In genomic region chr13:30009411-30009810, GRCh38 we compare ENCODE assay signal across 24 cellular contexts.
A peak's percentile ranks its signal among the peaks of the same experiment; 100 is the strongest.
DNase-seq lines count a peak whose midpoint lies in the region; FAIRE-seq and TF ChIP-seq lines count a peak whose summit lies in the region.
"Had no signal": no experiment of that assay in that cellular context is flagged by ENCODE, and none has a peak within 500 bp of the region (broad histone marks: within the 10 kb centered on the region; RNA-seq: fewer than 3 reads in every experiment).

No MANE protein-coding gene starts in this region.

- no peak overlapping the region for H3K4me2 ChIP-seq in mammary epithelial cell (ENCODE audit: insufficient read depth, low read depth, low read length)
- H3K4me2 ChIP-seq in keratinocyte (ENCODE audit: control insufficient read depth, extremely low read depth, insufficient read depth, low read depth, low read length) = no peak overlapping the region
- H3K4me2 ChIP-seq: A549; BLaER1 treated with 17β-estradiol and CSF1 and Interleukin-3, amounts not matched to agents 10 nM and 100 nM had no signal

- no peaks in the 10 kb centered on the region for H3K36me3 Mint-ChIP-seq in MCF 10A (ENCODE audit: insufficient read depth, unreplicated experiment)
- no peaks in the 10 kb centered on the region for H3K36me3 Mint-ChIP-seq in osteocyte (ENCODE audit: unreplicated experiment)
- H3K36me3 Mint-ChIP-seq: CD8-positive, alpha-beta T cell had no signal

- H3K79me2 ChIP-seq in mammary epithelial cell (ENCODE audit: insufficient read depth, low read length) (no peaks in the 10 kb centered on the region), keratinocyte (ENCODE audit: control insufficient read depth, insufficient read depth, low read length) (no peaks in the 10 kb centered on the region)

- no peaks in the 10 kb centered on the region for H3K9me3 ChIP-seq in mammary epithelial cell (replicated peaks; ENCODE audit: insufficient read depth, low read length)
- no peaks in the 10 kb centered on the region for H3K9me3 ChIP-seq in keratinocyte (ENCODE audit: control insufficient read depth, low read depth, low read length)
- H3K9me3 ChIP-seq: A549; BLaER1 treated with 17β-estradiol and CSF1 and Interleukin-3, amounts not matched to agents 10 nM and 100 nM; Caco-2 had no signal

- DNase-seq in mammary epithelial cell (peak; percentile 48), MCF 10A (ENCODE audit: unreplicated experiment) (no peak), epithelial cell of esophagus (ENCODE audit: low read depth) (peak; percentile 74), keratinocyte (ENCODE audit: low read depth, low spot score) (no peak), osteocyte (ENCODE audit: extremely low spot score, unreplicated experiment) (peak; percentile 7), NCI-H82 treated with DMSO at 0.1 percent for 48 hours (lab: John Stamatoyannopoulos, UW; ENCODE audit: unreplicated experiment) (no peak), OCI-M2 (lab: John Stamatoyannopoulos, UW; ENCODE audit: unreplicated experiment) (no peak), kidney tubule cell (ENCODE audit: low spot score) (no peak)
- DNase-seq: AML-193; Caco-2; Calu3; CD4-positive, alpha-beta T cell; CD8-positive, alpha-beta T cell; DMS79 treated with DMSO at 0.1 percent for 48 hours; GF-D8 had no signal

- POLR2A ChIA-PET in MCF 10A (lab: Yijun Ruan, JAX) = interaction anchor here (0.7 kb wide), 1 partner anchor 45 kb away, joined by 3 read pairs; no protein-coding TSS in a partner anchor

- H3K4me3 ChIP-seq in mammary epithelial cell (replicated peaks in 1 of 3; ENCODE audit: insufficient read depth in 1 of 3, low read depth in 2 of 3, low read length in 3 of 3) (no peak overlapping the region), epithelial cell of esophagus (ENCODE audit: low read length) (no peak overlapping the region), keratinocyte (ENCODE audit: control insufficient read depth in 2 of 3, extremely low read depth in 1 of 3, insufficient read depth in 2 of 3, low read depth in 1 of 3, low read length in 3 of 3) (no peak overlapping the region)
- H3K4me3 ChIP-seq: A549; BLaER1 treated with 17β-estradiol and CSF1 and Interleukin-3, amounts not matched to agents 10 nM and 100 nM had no signal

- H3K4me3 Mint-ChIP-seq in MCF 10A (ENCODE audit: unreplicated experiment) (no peak overlapping the region), osteocyte (ENCODE audit: unreplicated experiment) (no peak overlapping the region)
- H3K4me3 Mint-ChIP-seq: B cell; CD4-positive, alpha-beta T cell; CD8-positive, alpha-beta T cell had no signal

- dilution Hi-C loops in mammary epithelial cell (cut with HindIII; ENCODE audit: low sequenced_read_pairs) (no loop called here), keratinocyte (cut with MboI; ENCODE audit: extremely low pct_ligation_motif_present, low sequenced_read_pairs) (no loop called here)

- in situ Hi-C loops in mammary epithelial cell (cut with MboI; ENCODE audit: low sequenced_read_pairs in 2 of 2) = no loop called here

- CTCF ChIA-PET in mammary epithelial cell (lab: Charles Lee; ENCODE audit: low non-redundant PET) = no interaction called here
- CTCF ChIA-PET in MCF 10A (lab: Yijun Ruan, JAX) = no interaction called here

- intact Hi-C loops in mammary epithelial cell (cut with micrococcal nuclease) (no loop called here), MCF 10A (cut with micrococcal nuclease) (no loop called here)

- H3K4me1 Mint-ChIP-seq in MCF 10A (ENCODE audit: insufficient read depth, unreplicated experiment) = peaks cover 4% of the 10 kb centered on the region
- no peaks in the 10 kb centered on the region for H3K4me1 Mint-ChIP-seq in osteocyte (ENCODE audit: unreplicated experiment)
- H3K4me1 Mint-ChIP-seq: B cell had no signal

- BruUV-seq in mammary epithelial cell (replicated peaks; lab: Mats Ljungman, UMichigan) = no TSS peak
- BruUV-seq in MCF 10A (replicated peaks; lab: Mats Ljungman, UMichigan) = no TSS peak

- no peak overlapping the region for H3K27ac Mint-ChIP-seq in MCF 10A (ENCODE audit: low read depth, unreplicated experiment)
- no peak overlapping the region for H3K27ac Mint-ChIP-seq in osteocyte (ENCODE audit: unreplicated experiment)
- H3K27ac Mint-ChIP-seq: B cell; CD4-positive, alpha-beta T cell; CD8-positive, alpha-beta T cell had no signal

- H3K9me1 ChIP-seq in keratinocyte (ENCODE audit: control insufficient read depth, extremely low read depth, insufficient read depth, low read length) = no peaks in the 10 kb centered on the region

- no peaks in the 10 kb centered on the region for H3K4me1 ChIP-seq in mammary epithelial cell (ENCODE audit: insufficient read depth, low read length)
- no peaks in the 10 kb centered on the region for H3K4me1 ChIP-seq in keratinocyte (ENCODE audit: control insufficient read depth, extremely low read depth, insufficient read depth, low read length)
- H3K4me1 ChIP-seq: Caco-2 had no signal

- H3K27me3 ChIP-seq in mammary epithelial cell (ENCODE audit: insufficient read depth, low read length) (no peaks in the 10 kb centered on the region), keratinocyte (ENCODE audit: control insufficient read depth, extremely low read depth, insufficient read depth, low read length) (peaks cover 5% of the 10 kb centered on the region)
- H3K27me3 ChIP-seq: BLaER1 treated with 17β-estradiol and CSF1 and Interleukin-3, amounts not matched to agents 10 nM and 100 nM had no signal

- no peaks in the 10 kb centered on the region for H3K36me3 ChIP-seq in mammary epithelial cell (ENCODE audit: insufficient read depth, low read length)
- H3K36me3 ChIP-seq in keratinocyte (ENCODE audit: control insufficient read depth in 2 of 2, extremely low read depth in 1 of 2, insufficient read depth in 2 of 2, low read length in 2 of 2) = no peaks in the 10 kb centered on the region
- H3K36me3 ChIP-seq: BLaER1 treated with 17β-estradiol and CSF1 and Interleukin-3, amounts not matched to agents 10 nM and 100 nM had no signal

- H3K27me3 Mint-ChIP-seq in MCF 10A (ENCODE audit: insufficient read depth, unreplicated experiment) = no peaks in the 10 kb centered on the region
- peaks cover 11% of the 10 kb centered on the region for H3K27me3 Mint-ChIP-seq in osteocyte (ENCODE audit: unreplicated experiment)
- H3K27me3 Mint-ChIP-seq: CD4-positive, alpha-beta T cell had no signal

- TF ChIP-seq CTCF in mammary epithelial cell (conservative IDR thresholded peaks at IDR 0.05 in 1 of 2, IDR thresholded peaks at IDR 0.05 in 1 of 2; ENCODE audit: extremely low read depth in 1 of 2, insufficient read depth in 1 of 2, low read depth in 1 of 2, low read length in 2 of 2) = no peak
- TF ChIP-seq CTCF in MCF 10A (IDR thresholded peaks at IDR 0.05; ENCODE audit: unreplicated experiment) = no peak
- no peak for TF ChIP-seq CTCF in epithelial cell of esophagus (IDR thresholded peaks at IDR 0.05; ENCODE audit: insufficient read depth, low read depth, low read length, missing control alignments)
- no peak for TF ChIP-seq CTCF in keratinocyte (optimal IDR thresholded peaks at IDR 0.05 in 1 of 3, IDR thresholded peaks at IDR 0.05 in 1 of 3, conservative IDR thresholded peaks at IDR 0.05 in 1 of 3; ENCODE audit: extremely low read depth in 1 of 3, insufficient read depth in 2 of 3, low read length in 3 of 3)
- TF ChIP-seq CTCF in osteocyte (IDR thresholded peaks at IDR 0.05) = no peak

- H2AFZ ChIP-seq in mammary epithelial cell (ENCODE audit: low read depth, low read length) (no peak overlapping the region), keratinocyte (ENCODE audit: control insufficient read depth, low read length) (no peak overlapping the region)

- no peak overlapping the region for H3K27ac ChIP-seq in mammary epithelial cell (ENCODE audit: insufficient read depth, low read depth, low read length)
- no peak overlapping the region for H3K27ac ChIP-seq in keratinocyte (ENCODE audit: control insufficient read depth, insufficient read depth, low read length)
- H3K27ac ChIP-seq: 22Rv1; A549; BLaER1 treated with 17β-estradiol and CSF1 and Interleukin-3, amounts not matched to agents 10 nM and 100 nM; C4-2B had no signal

- H4K20me1 ChIP-seq in mammary epithelial cell (ENCODE audit: insufficient read depth, low read length) = no peaks in the 10 kb centered on the region
- H4K20me1 ChIP-seq in keratinocyte (ENCODE audit: control insufficient read depth, extremely low read depth, insufficient read depth, low read length) = no peaks in the 10 kb centered on the region
- H4K20me1 ChIP-seq: BLaER1 treated with 17β-estradiol and CSF1 and Interleukin-3, amounts not matched to agents 10 nM and 100 nM had no signal

- no peaks in the 10 kb centered on the region for H3K9me3 Mint-ChIP-seq in MCF 10A (ENCODE audit: unreplicated experiment)
- H3K9me3 Mint-ChIP-seq in osteocyte (ENCODE audit: unreplicated experiment) = no peaks in the 10 kb centered on the region
- H3K9me3 Mint-ChIP-seq: CD4-positive, alpha-beta T cell; CD8-positive, alpha-beta T cell had no signal

- H3K9ac ChIP-seq in mammary epithelial cell (ENCODE audit: insufficient read depth, low read length) (no peak overlapping the region), keratinocyte (ENCODE audit: control insufficient read depth, extremely low read depth, insufficient read depth, low read length) (no peak overlapping the region)
- H3K9ac ChIP-seq: BLaER1 treated with 17β-estradiol and CSF1 and Interleukin-3, amounts not matched to agents 10 nM and 100 nM had no signal

- 46% methylated on average over 1 of the region's 1 CpG for WGBS in mammary epithelial cell (ENCODE audit: low coverage, missing lambda C conversion rate)

- FAIRE-seq in keratinocyte (lab: Jason Lieb, UNC) = peak; percentile 81
- FAIRE-seq: A549, D721Med, G401.6, GM12891, GM19239 had no signal

Comparison
In these comparisons a context has a peak if more than half of its experiments do, and no peak if none do; other contexts are left out.
1. DNase-seq: peak in mammary epithelial cell (single experiment), epithelial cell of esophagus (single experiment) and osteocyte (single experiment); none in MCF 10A (single experiment), keratinocyte (single experiment), NCI-H82 treated with DMSO at 0.1 percent for 48 hours (single experiment), OCI-M2 (single experiment) and kidney tubule cell (single experiment).